In genomic region chr7:80767655-80768054, GRCh38 we compare ENCODE assay signal across 20 cellular contexts.
"Had no signal": no experiment of that assay in that cellular context is flagged by ENCODE, and none has a peak within 500 bp of the region (broad histone marks: within the 10 kb centered on the region; RNA-seq: fewer than 3 reads in every experiment).

No MANE protein-coding gene starts in this region.

- H3K36me3 ChIP-seq: ascending aorta had no signal

- H3K4me1 ChIP-seq: ascending aorta, body of pancreas, SJCRH30 had no signal

- DNase-seq: activated CD4-positive, alpha-beta T cell treated with anti-CD3 and anti-CD28 coated beads for 48 hours; activated CD4-positive, alpha-beta T cell treated with anti-CD3 and anti-CD28 coated beads, Interleukin-2, amount 50 U/mL, for 4 hours; activated CD4-positive, CD25-positive, alpha-beta regulatory T cell treated with anti-CD3 and anti-CD28 coated beads, Interleukin-2, amount 50 U/mL, for 72 hours; activated CD8-positive, alpha-beta memory T cell treated with anti-CD3 and anti-CD28 coated beads, Interleukin-2, amount 50 U/mL, for 48 hours; activated CD8-positive, alpha-beta T cell treated with anti-CD3 and anti-CD28 coated beads, Interleukin-2, amount 10 ng/mL, durations not matched to agents 7 days and 5 days; activated T-cell treated with anti-CD3 and anti-CD28 coated beads, Interleukin-2, amount 50 U/mL, for 1 hour; body of pancreas; NCI-H1105 treated with DMSO at 0.1 percent for 48 hours; NCI-H1436 treated with DMSO at 0.1 percent for 48 hours; NCI-H187; NCI-H2081; NCI-H446; NCI-H524; PC-3; Right ventricle myocardium superior; RPMI8226; SJCRH30 had no signal

- ATAC-seq: activated CD8-positive, alpha-beta T cell treated with anti-CD3 and anti-CD28 coated beads, Interleukin-2, amount 10 ng/mL, durations not matched to agents 7 days and 5 days; body of pancreas; PC-3; WTC11 had no signal

- H3K27ac ChIP-seq: ascending aorta, body of pancreas, SJCRH30 had no signal

- H3K9me3 ChIP-seq: ascending aorta, body of pancreas, SJCRH30 had no signal

- H3K27me3 ChIP-seq: ascending aorta, body of pancreas, SJCRH30 had no signal

- FAIRE-seq: bronchial epithelial cell had no signal

- H3K4me3 ChIP-seq: ascending aorta, body of pancreas, SJCRH30 had no signal
